22 cellular contexts compared by ENCODE assay signal in the genomic region with DNA sequence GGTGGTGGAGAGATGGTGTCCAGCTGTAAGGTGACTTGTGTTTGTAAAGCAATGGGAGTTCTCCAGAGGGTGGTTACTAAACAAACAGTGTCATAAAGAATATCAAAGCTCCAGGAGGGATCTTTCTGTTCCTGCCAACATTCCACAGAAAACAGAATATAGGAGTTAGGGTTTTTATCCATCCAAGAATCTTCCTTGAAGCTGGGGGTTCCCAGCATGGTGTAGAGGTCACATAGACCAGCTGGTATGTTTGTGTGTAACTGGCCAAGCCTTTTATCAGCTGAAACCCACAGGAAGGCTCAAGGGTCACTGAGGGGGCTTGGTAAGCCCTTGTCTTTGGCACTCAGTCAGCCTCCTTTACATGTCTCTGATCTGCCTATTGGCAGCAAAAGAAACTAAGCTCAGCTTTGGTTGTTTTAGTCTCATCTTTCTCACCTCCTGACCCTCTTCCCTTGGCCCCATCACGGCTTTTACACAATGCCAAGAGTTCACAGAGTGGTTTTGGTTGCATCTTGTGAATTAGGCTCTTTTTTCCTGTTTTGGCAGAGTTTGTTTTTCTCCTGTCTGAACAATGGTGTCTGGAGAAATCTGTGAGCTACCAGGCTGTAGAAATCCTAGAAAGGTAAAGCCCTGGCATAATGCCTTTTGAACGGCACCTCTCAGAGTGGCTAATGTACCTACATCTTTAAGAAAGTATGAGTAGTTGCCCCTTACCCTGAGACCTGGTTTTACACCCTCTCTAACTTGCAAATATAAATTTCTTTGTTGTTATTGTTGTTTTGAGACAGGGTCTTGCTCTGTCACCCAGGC. TPM values are rescaled to one million over a fixed set of nuclear protein-coding genes. Genes with fewer than 3 reads are reported as not detected.
A peak's percentile ranks its signal among the peaks of the same experiment; 100 is the strongest.
DNase-seq lines count a peak whose midpoint lies in the region; ATAC-seq and TF ChIP-seq lines count a peak whose summit lies in the region.
"Had no signal": no experiment of that assay in that cellular context is flagged by ENCODE, and none has a peak within 500 bp of the region (broad histone marks: within the 10 kb centered on the region; RNA-seq: fewer than 3 reads in every experiment).

No MANE protein-coding gene starts in this region.

- no peak overlapping the region for H3K14ac ChIP-seq in IMR-90 (replicated peaks; ENCODE audit: low read depth, low read length)

- BruUV-seq in IMR-90 (replicated peaks; lab: Mats Ljungman, UMichigan) = no TSS peak

- no peak overlapping the region for H4K5ac ChIP-seq in IMR-90 (ENCODE audit: low read depth, low read length)

- TF ChIP-seq RAD21 in IMR-90 (IDR thresholded peaks at IDR 0.05; ENCODE audit: low read length) = no peak

- no peak overlapping the region for H4K91ac ChIP-seq in IMR-90 (ENCODE audit: insufficient read depth, low read depth, low read length)

- H3K56ac ChIP-seq in IMR-90 (ENCODE audit: extremely low read depth, insufficient read depth, low read length) = no peak overlapping the region

- no peaks in the 10 kb centered on the region for H3K27me3 Mint-ChIP-seq in T-helper 17 cell
- no peaks in the 10 kb centered on the region for H3K27me3 Mint-ChIP-seq in activated naive CD4-positive, alpha-beta T cell treated with anti-CD3 and anti-CD28 coated beads for 36 hours (ENCODE audit: low read depth)
- H3K27me3 Mint-ChIP-seq: activated naive CD4-positive, alpha-beta T cell treated with anti-CD3 and anti-CD28 coated beads, Interleukin-2, amount 50 U/mL, for 24 hours; activated T-cell treated with anti-CD3 and anti-CD28 coated beads, Interleukin-2, amount 50 U/mL, for 24 hours had no signal

- H3K27ac Mint-ChIP-seq in T-helper 17 cell = peak overlapping the region; percentile 43
- H3K27ac Mint-ChIP-seq in activated naive CD4-positive, alpha-beta T cell treated with anti-CD3 and anti-CD28 coated beads for 36 hours = no peak overlapping the region
- H3K27ac Mint-ChIP-seq: activated CD4-positive, alpha-beta T cell treated with anti-CD3 and anti-CD28 coated beads, Interleukin-2, amount 10 ng/mL, durations not matched to agents 7 days and 5 days; activated naive CD4-positive, alpha-beta T cell treated with anti-CD3 and anti-CD28 coated beads, Interleukin-2, amount 50 U/mL, for 24 hours; activated T-cell treated with anti-CD3 and anti-CD28 coated beads, Interleukin-2, amount 50 U/mL, for 24 hours; immature natural killer cell had no signal

- H2AK9ac ChIP-seq in IMR-90 (replicated peaks; ENCODE audit: low read depth, low read length, poor library complexity) = no peak overlapping the region

- H4K8ac ChIP-seq in IMR-90 (ENCODE audit: low read depth in 2 of 2, low read length in 2 of 2) = no peak overlapping the region

- ATAC-seq in IMR-90 (ENCODE audit: low read depth) = peak; percentile 12
- no peak for ATAC-seq in T-helper 17 cell
- ATAC-seq: esophagus mucosa, HCT116, psoas muscle had no signal

- H3K4me3 ChIP-seq in IMR-90 (ENCODE audit: insufficient read depth, low read depth, low read length) (no peak overlapping the region), fibroblast of the aortic adventitia (ENCODE audit: low read depth, low read length) (no peak overlapping the region), prostate gland (no peak overlapping the region)
- H3K4me3 ChIP-seq: dorsolateral prefrontal cortex, lung, psoas muscle had no signal

- in situ Hi-C loops in IMR-90 (cut with MboI; ENCODE audit: low sequenced_read_pairs) = no loop called here

- H3K4me1 ChIP-seq in IMR-90 (ENCODE audit: control insufficient read depth, insufficient read depth, low read length) (peaks cover 3% of the 10 kb centered on the region; the same call in 1 of the 2 replicates), prostate gland (replicated peaks) (peaks cover 10% of the 10 kb centered on the region)
- H3K4me1 ChIP-seq: psoas muscle had no signal

- no peak overlapping the region for H2BK5ac ChIP-seq in IMR-90 (ENCODE audit: low read depth, low read length, poor library complexity, severe bottlenecking)

- CTCF ChIA-PET in IMR-90 (lab: Yijun Ruan, JAX) = no interaction called here
- CTCF ChIA-PET in activated naive CD4-positive, alpha-beta T cell treated with anti-CD3 and anti-CD28 coated beads for 36 hours (lab: Charles Lee) = interaction anchor here (0.9 to 1.5 kb wide), 2 partner anchors 15 to 17 kb away, joined by 3 to 4 read pairs; no protein-coding TSS in a partner anchor

- H3K4me1 Mint-ChIP-seq in T-helper 17 cell = peaks cover 14% of the 10 kb centered on the region
- peaks cover 6% of the 10 kb centered on the region for H3K4me1 Mint-ChIP-seq in activated naive CD4-positive, alpha-beta T cell treated with anti-CD3 and anti-CD28 coated beads for 36 hours (ENCODE audit: low read depth)

- 0 out of 2 replicates have a peak, but pooled peaks cover 3% of the 10 kb centered on the region for H3K9me1 ChIP-seq in IMR-90 (ENCODE audit: insufficient read depth, low read length)

- no peak overlapping the region for H3K23ac ChIP-seq in IMR-90 (ENCODE audit: low read depth, low read length)

- TF ChIP-seq CTCF in IMR-90 (conservative IDR thresholded peaks at IDR 0.05; ENCODE audit: low read depth, low read length) = no peak
- TF ChIP-seq CTCF in fibroblast of the aortic adventitia (IDR thresholded peaks at IDR 0.05; ENCODE audit: insufficient read depth, low read length) = no peak
- no peak for TF ChIP-seq CTCF in prostate gland (IDR thresholded peaks at IDR 0.05)
- no peak for TF ChIP-seq CTCF in GM20000 (IDR thresholded peaks at IDR 0.05; ENCODE audit: extremely low read depth, missing control alignments)

- intact Hi-C loops in IMR-90 (cut with micrococcal nuclease) = no loop called here
- intact Hi-C loops in prostate gland (cut with DNase I) = no loop called here
- intact Hi-C loops in activated naive CD4-positive, alpha-beta T cell treated with anti-CD3 and anti-CD28 coated beads for 36 hours (cut with micrococcal nuclease) = no loop called here

- H3K36me3 ChIP-seq in IMR-90 (ENCODE audit: control insufficient read depth, insufficient read depth, low read length) (no peaks in the 10 kb centered on the region), prostate gland (no peaks in the 10 kb centered on the region)

- TF ChIP-seq POLR2A in IMR-90 (IDR thresholded peaks at IDR 0.05; ENCODE audit: low read depth, low read length) (no peak), prostate gland (IDR thresholded peaks at IDR 0.05) (no peak)

- no peak overlapping the region for H2BK120ac ChIP-seq in IMR-90 (ENCODE audit: low read depth, low read length)

- dilution Hi-C loops in IMR-90 (cut with HindIII; ENCODE audit: low sequenced_read_pairs, unreplicated experiment) = no loop called here

- H3K4me2 ChIP-seq in IMR-90 (ENCODE audit: low read depth, low read length) = no peak overlapping the region; the same call in 1 of the 2 replicates

- H2AK5ac ChIP-seq in IMR-90 (ENCODE audit: low read depth, low read length) = no peak overlapping the region

- POLR2A ChIA-PET in IMR-90 (lab: Charles Lee; ENCODE audit: unreplicated experiment) = interaction anchor here (0.6 kb wide), 1 partner anchor 156 kb away, joined by 6 read pairs; no protein-coding TSS in a partner anchor

- no peak overlapping the region for H3K4ac ChIP-seq in IMR-90 (ENCODE audit: low read depth, low read length)

- H2AFZ ChIP-seq in IMR-90 (replicated peaks; ENCODE audit: low read length, poor library complexity) = no peak overlapping the region

- no peaks in the 10 kb centered on the region for H3K36me3 Mint-ChIP-seq in T-helper 17 cell (ENCODE audit: low read depth)
- peaks cover 3% of the 10 kb centered on the region for H3K36me3 Mint-ChIP-seq in activated naive CD4-positive, alpha-beta T cell treated with anti-CD3 and anti-CD28 coated beads for 36 hours (ENCODE audit: low read depth)
- H3K36me3 Mint-ChIP-seq: immature natural killer cell had no signal

- H3K9me3 ChIP-seq in IMR-90 (ENCODE audit: control insufficient read depth, insufficient read depth, low read length) (no peaks in the 10 kb centered on the region), T-helper 17 cell (ENCODE audit: control insufficient read depth, low read length, poor library complexity, severe bottlenecking) (no peaks in the 10 kb centered on the region), prostate gland (no peaks in the 10 kb centered on the region)
- H3K9me3 ChIP-seq: psoas muscle had no signal

- H3K9me3 Mint-ChIP-seq in activated naive CD4-positive, alpha-beta T cell treated with anti-CD3 and anti-CD28 coated beads for 36 hours = peaks cover 2% of the 10 kb centered on the region
- H3K9me3 Mint-ChIP-seq: activated naive CD4-positive, alpha-beta T cell treated with anti-CD3 and anti-CD28 coated beads, Interleukin-2, amount 50 U/mL, for 24 hours; immature natural killer cell had no signal

- no peak overlapping the region for H2BK15ac ChIP-seq in IMR-90 (ENCODE audit: low read depth, low read length)

- H3K27ac ChIP-seq in IMR-90 (ENCODE audit: insufficient read depth, low read length) (peak overlapping the region; percentile 11; the same call in 1 of the 2 replicates), prostate gland (peak overlapping the region; percentile 84 to 93)
- H3K27ac ChIP-seq: dorsolateral prefrontal cortex, psoas muscle, RWPE1 had no signal

- no peaks in the 10 kb centered on the region for H4K20me1 ChIP-seq in IMR-90 (ENCODE audit: insufficient read depth, low read length)

- H3K9ac ChIP-seq in IMR-90 (ENCODE audit: low read depth, low read length) = no peak overlapping the region

- H3K79me1 ChIP-seq in IMR-90 (ENCODE audit: low read depth in 1 of 2, low read length in 2 of 2) = peaks cover 2 to 6% of the 10 kb centered on the region in 2 experiments; a peak in 3 of 4 replicates

- WGBS in IMR-90 (ENCODE audit: extremely low coverage in 2 of 2, insufficient read length in 1 of 2), 2 experiments = no CpG with 5 or more reads among the region's 2 CpGs
- WGBS in prostate gland = 20% methylated on average over 2 of the region's 2 CpGs

- H3K27me3 ChIP-seq in IMR-90 (ENCODE audit: control insufficient read depth, insufficient read depth, low read length) (no peaks in the 10 kb centered on the region), prostate gland (replicated peaks; ENCODE audit: insufficient read depth) (no peaks in the 10 kb centered on the region)
- H3K27me3 ChIP-seq: dorsolateral prefrontal cortex had no signal

- H2BK20ac ChIP-seq in IMR-90 (ENCODE audit: low read depth, low read length) = no peak overlapping the region

- no peak overlapping the region for H3K4me3 Mint-ChIP-seq in T-helper 17 cell
- no peak overlapping the region for H3K4me3 Mint-ChIP-seq in activated naive CD4-positive, alpha-beta T cell treated with anti-CD3 and anti-CD28 coated beads for 36 hours
- H3K4me3 Mint-ChIP-seq: activated CD4-positive, alpha-beta T cell treated with anti-CD3 and anti-CD28 coated beads, Interleukin-2, amount 10 ng/mL, durations not matched to agents 7 days and 5 days; activated naive CD4-positive, alpha-beta T cell treated with anti-CD3 and anti-CD28 coated beads, Interleukin-2, amount 50 U/mL, for 24 hours; activated T-cell treated with anti-CD3 and anti-CD28 coated beads, Interleukin-2, amount 50 U/mL, for 24 hours; immature natural killer cell had no signal

- no peak overlapping the region for H3K18ac ChIP-seq in IMR-90 (ENCODE audit: low read depth, low read length)

- DNase-seq in IMR-90 (peak; percentile 35), T-helper 17 cell (no peak), fibroblast of the aortic adventitia (ENCODE audit: low read depth) (peak; percentile 37), prostate gland (ENCODE audit: low spot score) (no peak), GM20000 (ENCODE audit: low spot score) (no peak), SK-N-DZ (ENCODE audit: low spot score) (no peak)
- DNase-seq in activated naive CD4-positive, alpha-beta T cell treated with anti-CD3 and anti-CD28 coated beads for 36 hours = no peak
- DNase-seq: activated CD4-positive, alpha-beta T cell treated with anti-CD3 and anti-CD28 coated beads, Interleukin-2, amount 10 ng/mL, durations not matched to agents 7 days and 5 days; activated T-cell treated with anti-CD3 and anti-CD28 coated beads, Interleukin-2, amount 50 U/mL, for 24 hours; dorsolateral prefrontal cortex; head of caudate nucleus; immature natural killer cell; Karpas-422; NCI-H1105 treated with DMSO at 0.1 percent for 48 hours; NK-92 treated with Interleukin-12 subunit alpha and Interleukin-12 subunit beta, amount 100 ng/mL, for 24 hours; psoas muscle had no signal

RNA-seq across cellular contexts. Expression of a gene that starts 4.6 kb away (rescaled TPM):
- total RNA-seq in IMR-90 (2012; rRNA removed) (not detected in 2 replicates), T-helper 17 cell (not detected), fibroblast of the aortic adventitia (ENCODE audit: low replicate concordance) (0.54 TPM in 1 of 2 replicates, not detected in the other), prostate gland (1 to 10 TPM; 1.4 to 7.7 TPM)
- polyA plus RNA-seq in IMR-90 (2012; rRNA removed) = not detected in 2 replicates
- polyA plus RNA-seq in IMR-90 (2012; cell fraction: cytosol; rRNA removed) = not detected in 2 replicates
- polyA plus RNA-seq in IMR-90 (2012; cell fraction: nucleus; rRNA removed; ENCODE audit: low replicate concordance) = not detected in 2 replicates
- not detected for total RNA-seq in activated naive CD4-positive, alpha-beta T cell treated with anti-CD3 and anti-CD28 coated beads for 36 hours
- polyA plus RNA-seq in SK-N-DZ (2014; cell fraction: cytosol; rRNA removed) = not detected in 2 replicates
- not detected in 2 replicates for polyA plus RNA-seq in SK-N-DZ (2014; cell fraction: nucleus; rRNA removed)
- total RNA-seq: activated CD4-positive, alpha-beta T cell treated with anti-CD3 and anti-CD28 coated beads, Interleukin-2, amount 10 ng/mL, durations not matched to agents 7 days and 5 days; bronchial epithelial cell; esophagus mucosa had no signal

RNA-seq across cellular contexts. Expression of a gene that starts 4.8 kb away (rescaled TPM):
- 50.5 and 78.1 TPM in 2 replicates for total RNA-seq in IMR-90 (2012; rRNA removed)
- 66.8 and 75.9 TPM in 2 replicates for polyA plus RNA-seq in IMR-90 (2012; rRNA removed)
- 98.0 and 195 TPM in 2 replicates for polyA plus RNA-seq in IMR-90 (2012; cell fraction: cytosol; rRNA removed)
- 20.9 and 24.9 TPM in 2 replicates for polyA plus RNA-seq in IMR-90 (2012; cell fraction: nucleus; rRNA removed; ENCODE audit: low replicate concordance)
- 10 to 100 TPM; 10.1 to 15.2 TPM for total RNA-seq in T-helper 17 cell
- 40.8 and 67.5 TPM in 2 replicates for total RNA-seq in fibroblast of the aortic adventitia (ENCODE audit: low replicate concordance)
- total RNA-seq in prostate gland = 100 to 1,000 TPM in 1 of 2 donors, 10 to 100 TPM in 1; 70.4 to 167 TPM
- total RNA-seq in activated naive CD4-positive, alpha-beta T cell treated with anti-CD3 and anti-CD28 coated beads for 36 hours = 10 to 100 TPM; 23.7 to 24.4 TPM
- polyA plus RNA-seq in SK-N-DZ (2014; cell fraction: cytosol; rRNA removed) = 217 TPM in 2 replicates
- polyA plus RNA-seq in SK-N-DZ (2014; cell fraction: nucleus; rRNA removed) = 118 and 127 TPM in 2 replicates

RNA-seq across cellular contexts. Expression of a gene that starts 20.8 kb away (rescaled TPM):
- total RNA-seq in IMR-90 (2012; rRNA removed) = 93.9 and 119 TPM in 2 replicates
- polyA plus RNA-seq in IMR-90 (2012; rRNA removed) = 73.1 and 84.0 TPM in 2 replicates
- polyA plus RNA-seq in IMR-90 (2012; cell fraction: cytosol; rRNA removed) = 26.2 and 35.4 TPM in 2 replicates
- polyA plus RNA-seq in IMR-90 (2012; cell fraction: nucleus; rRNA removed; ENCODE audit: low replicate concordance) = 31.7 and 64.5 TPM in 2 replicates
- 100 to 1,000 TPM; 125 to 158 TPM for total RNA-seq in T-helper 17 cell
- total RNA-seq in fibroblast of the aortic adventitia (ENCODE audit: low replicate concordance) = 72.6 and 99.3 TPM in 2 replicates
- total RNA-seq in prostate gland = 100 to 1,000 TPM in 1 of 2 donors, 10 to 100 TPM in 1; 93.9 to 139 TPM
- 10 to 100 TPM; 64.1 to 71.3 TPM for total RNA-seq in activated naive CD4-positive, alpha-beta T cell treated with anti-CD3 and anti-CD28 coated beads for 36 hours
- 58.3 and 59.5 TPM in 2 replicates for polyA plus RNA-seq in SK-N-DZ (2014; cell fraction: cytosol; rRNA removed)
- 80.2 and 111 TPM in 2 replicates for polyA plus RNA-seq in SK-N-DZ (2014; cell fraction: nucleus; rRNA removed)

RNA-seq across cellular contexts. Expression of a gene that starts 22.9 kb away (rescaled TPM):
- total RNA-seq in IMR-90 (2012; rRNA removed) (1.3 and 1.9 TPM in 2 replicates), T-helper 17 cell (under 1 TPM in 1 of 2 donors, not detected in 1; 0.31 TPM), fibroblast of the aortic adventitia (ENCODE audit: low replicate concordance) (0.45 and 3.5 TPM in 2 replicates), prostate gland (10 to 100 TPM; 24.7 to 28.9 TPM)
- polyA plus RNA-seq in IMR-90 (2012; rRNA removed) = 15.1 and 16.2 TPM in 2 replicates
- 6.8 and 7.9 TPM in 2 replicates for polyA plus RNA-seq in IMR-90 (2012; cell fraction: cytosol; rRNA removed)
- 41.3 and 74.4 TPM in 2 replicates for polyA plus RNA-seq in IMR-90 (2012; cell fraction: nucleus; rRNA removed; ENCODE audit: low replicate concordance)
- total RNA-seq in activated naive CD4-positive, alpha-beta T cell treated with anti-CD3 and anti-CD28 coated beads for 36 hours = under 1 TPM; 0.17 to 0.41 TPM
- polyA plus RNA-seq in SK-N-DZ (2014; cell fraction: cytosol; rRNA removed) = 0.25 TPM in 1 of 2 replicates, not detected in the other
- polyA plus RNA-seq in SK-N-DZ (2014; cell fraction: nucleus; rRNA removed) = 0.46 and 1.8 TPM in 2 replicates
- polyA plus RNA-seq: immature natural killer cell had no signal

RNA-seq across cellular contexts. Expression of a gene that starts 29.9 kb away (rescaled TPM):
- total RNA-seq in IMR-90 (2012; rRNA removed) (72.4 and 92.2 TPM in 2 replicates), T-helper 17 cell (10 to 100 TPM; 71.5 to 78.8 TPM), fibroblast of the aortic adventitia (ENCODE audit: low replicate concordance) (86.3 and 101 TPM in 2 replicates), prostate gland (10 to 100 TPM; 68.5 to 71.1 TPM)
- polyA plus RNA-seq in IMR-90 (2012; rRNA removed) = 89.4 and 100 TPM in 2 replicates
- polyA plus RNA-seq in IMR-90 (2012; cell fraction: cytosol; rRNA removed) = 47.7 and 75.9 TPM in 2 replicates
- 17.6 and 50.1 TPM in 2 replicates for polyA plus RNA-seq in IMR-90 (2012; cell fraction: nucleus; rRNA removed; ENCODE audit: low replicate concordance)
- total RNA-seq in activated naive CD4-positive, alpha-beta T cell treated with anti-CD3 and anti-CD28 coated beads for 36 hours = 10 to 100 TPM; 84.7 to 87.0 TPM
- 145 and 162 TPM in 2 replicates for polyA plus RNA-seq in SK-N-DZ (2014; cell fraction: cytosol; rRNA removed)
- polyA plus RNA-seq in SK-N-DZ (2014; cell fraction: nucleus; rRNA removed) = 84.6 and 105 TPM in 2 replicates

Comparison
In these comparisons a context has a peak if more than half of its experiments do, and no peak if none do; other contexts are left out.
1. DNase-seq: peak in IMR-90 (single experiment) and fibroblast of the aortic adventitia (single experiment); none in T-helper 17 cell (0 of 3), prostate gland (single experiment), activated naive CD4-positive, alpha-beta T cell treated with anti-CD3 and anti-CD28 coated beads for 36 hours (single experiment), GM20000 (single experiment) and SK-N-DZ (single experiment).